ENCODE assay signal across 8 cellular contexts in genomic region chr15:82045179-82045891, GRCh38. TPM values are rescaled to one million over a fixed set of nuclear protein-coding genes. Genes with fewer than 3 reads are reported as not detected.
DNase-seq lines count a peak whose midpoint lies in the region; ATAC-seq and TF ChIP-seq lines count a peak whose summit lies in the region.

No MANE protein-coding gene starts in this region.

- ATAC-seq in HG02678 (IDR thresholded peaks at IDR 0.05; ENCODE audit: unreplicated experiment) (peak; percentile 2), Panc1 (peak; percentile 27), GM19328 (IDR thresholded peaks at IDR 0.05; ENCODE audit: unreplicated experiment) (no peak)

- POLR2A ChIA-PET in Panc1 (lab: Charles Lee) = interaction anchor here (1.0 kb wide), 1 partner anchor 18 kb away, joined by 3 read pairs; no protein-coding TSS in a partner anchor

- H3K27ac ChIP-seq in Panc1 (ENCODE audit: low read length) (no peak overlapping the region; the same call in 1 of the 2 replicates), iPS DF 6.9 (ENCODE audit: low read length) (no peak overlapping the region)

- H3K4me1 ChIP-seq in Panc1 (ENCODE audit: control insufficient read depth, insufficient read depth, low read length) (peaks cover 7% of the 10 kb centered on the region), iPS DF 6.9 (ENCODE audit: control insufficient read depth, insufficient read depth, low read length) (peaks cover 3% of the 10 kb centered on the region; the same call in 1 of the 2 replicates)

- BruUV-seq in Panc1 (replicated peaks; lab: Mats Ljungman, UMichigan) = TSS peak; percentile 75

- WGBS in iPS DF 6.9 (ENCODE audit: insufficient coverage, insufficient read length) = no CpG with 5 or more reads among the region's 71 CpGs

- no peak for TF ChIP-seq CTCF in Panc1 (IDR thresholded peaks at IDR 0.05)

- intact Hi-C loops in Panc1 (cut with micrococcal nuclease; ENCODE audit: unreplicated experiment) = loop anchor here (10.0 kb wide), 1 partner anchor 431 kb away; no protein-coding TSS in a partner anchor

- H3K9me3 ChIP-seq in Panc1 (ENCODE audit: control insufficient read depth, insufficient read depth, low read depth, low read length) = no peaks in the 10 kb centered on the region
- H3K9me3 ChIP-seq in iPS DF 6.9 (ENCODE audit: control insufficient read depth, insufficient read depth, low read length) = no peaks in the 10 kb centered on the region

- H3K36me3 ChIP-seq in Panc1 (ENCODE audit: control insufficient read depth, insufficient read depth, low read length) (no peaks in the 10 kb centered on the region; the same call in 1 of the 2 replicates), iPS DF 6.9 (ENCODE audit: control insufficient read depth, insufficient read depth, low read length) (no peaks in the 10 kb centered on the region)

- CTCF ChIA-PET in Panc1 (lab: Charles Lee) = no interaction called here

- peak in 2 of 3 experiments; percentile 91 to 94 for DNase-seq in NCI-H1417 (lab: John Stamatoyannopoulos, UW)
- DNase-seq in NCI-H1417 treated with DMSO at 0.1 percent for 48 hours (lab: John Stamatoyannopoulos, UW) = no peak
- DNase-seq in Panc1 (ENCODE audit: low read depth, low spot score) = no peak
- peak; percentile 80 for DNase-seq in astrocyte of the hippocampus (ENCODE audit: low read depth, low spot score)
- DNase-seq in iPS DF 6.9 (ENCODE audit: low read depth, low spot score) = no peak
- peak; percentile 89 for DNase-seq in retina

- H3K4me3 ChIP-seq in Panc1 (ENCODE audit: low read depth in 2 of 2, low read length in 2 of 2) = peak overlapping the region; percentile 90 to 96
- H3K4me3 ChIP-seq in iPS DF 6.9 (ENCODE audit: low read length) = peak overlapping the region; percentile 97

- in situ Hi-C loops in Panc1 (cut with HindIII; ENCODE audit: low pct_unique_long_range_greater_than_20kb, low sequenced_read_pairs) = no loop called here

- peaks cover 9% of the 10 kb centered on the region for H3K27me3 ChIP-seq in Panc1 (ENCODE audit: control insufficient read depth, insufficient read depth, low read length)
- H3K27me3 ChIP-seq in iPS DF 6.9 (ENCODE audit: control insufficient read depth, insufficient read depth, low read length) = 0 out of 2 replicates have a peak, but pooled peaks cover 2% of the 10 kb centered on the region

RNA-seq across cellular contexts. Expression of gene MEX3B, which starts 0.5 kb away (rescaled TPM):
- total RNA-seq in Panc1 (2021; ENCODE audit: unreplicated experiment) = 8.5 TPM
- polyA plus RNA-seq in Panc1 (2012; ENCODE audit: insufficient read length) = 7.8 TPM

Comparison
In these comparisons a context has a peak if more than half of its experiments do, and no peak if none do; other contexts are left out.
1. DNase-seq: peak in NCI-H1417 (2 of 3), astrocyte of the hippocampus (single experiment) and retina (single experiment); none in NCI-H1417 treated with DMSO at 0.1 percent for 48 hours (single experiment), Panc1 (single experiment) and iPS DF 6.9 (single experiment).